Comparison of ENCODE assay signal across 8 cellular contexts in genomic region chr19:22882797-22883196, GRCh38. TPM values are rescaled to one million over a fixed set of nuclear protein-coding genes. Genes with fewer than 3 reads are reported as not detected.
DNase-seq lines count a peak whose midpoint lies in the region; ATAC-seq and TF ChIP-seq lines count a peak whose summit lies in the region.

No MANE protein-coding gene starts in this region.

- in situ Hi-C loops in transverse colon (cut with MboI; ENCODE audit: low pct_ligation_motif_present in 1 of 4, low pct_unique_long_range_greater_than_20kb in 1 of 4, low sequenced_read_pairs in 3 of 4): no loop called here

- H3K36me3 ChIP-seq in transverse colon: no peaks in the 10 kb centered on the region

- no peak for ATAC-seq in GM19463 (IDR thresholded peaks at IDR 0.05; ENCODE audit: unreplicated experiment)

- H3K4me3 ChIP-seq in fibroblast of villous mesenchyme (ENCODE audit: low read depth, low read length) (no peak overlapping the region), transverse colon (no peak overlapping the region)

- intact Hi-C loops in transverse colon (cut with DNase I; ENCODE audit: low total_unique reads): no loop called here

- peaks cover 0 to 6% of the 10 kb centered on the region in 2 donors for H3K9me3 ChIP-seq in transverse colon

- no peaks in the 10 kb centered on the region for H3K27me3 ChIP-seq in transverse colon

- H3K4me1 ChIP-seq in transverse colon: no peaks in the 10 kb centered on the region

- 7 to 14% methylated on average over 3 of the region's 3 CpGs for WGBS in transverse colon (ENCODE audit: low coverage in 1 of 2), 2 donors

- H3K27ac ChIP-seq in transverse colon: no peak overlapping the region

- TF ChIP-seq CTCF in fibroblast of villous mesenchyme (IDR thresholded peaks at IDR 0.05; ENCODE audit: insufficient read depth, low read depth, low read length) (peak; percentile 13), transverse colon (IDR thresholded peaks at IDR 0.05) (peak in 3 of 5 experiments; percentile 18 to 25 (median 23))

- no peak for TF ChIP-seq POLR2A in transverse colon (IDR thresholded peaks at IDR 0.05)

- DNase-seq in SIG-M5 treated with dmso at 0.1 percent for 504 hours (lab: John Stamatoyannopoulos, UW; ENCODE audit: unreplicated experiment): peak; percentile 35
- no peak for DNase-seq in SIG-M5 (lab: John Stamatoyannopoulos, UW)
- peak; percentile 84 for DNase-seq in OCI-M1 (lab: John Stamatoyannopoulos, UW)
- peak; percentile 16 for DNase-seq in fibroblast of villous mesenchyme (ENCODE audit: low read depth)
- no peak for DNase-seq in transverse colon
- no peak for DNase-seq in SHP77 treated with DMSO at 0.1 percent for 48 hours (lab: John Stamatoyannopoulos, UW)
- no peak for DNase-seq in stimulated activated CD4-positive, alpha-beta T cell treated with anti-CD3 and anti-CD28 coated beads, Interleukin-1b, Interleukin-23, amount 100 ng/mL, for 48 hours

- TF ChIP-seq EP300 in transverse colon (IDR thresholded peaks at IDR 0.05; ENCODE audit: low read depth): no peak

RNA-seq across cellular contexts. Expression of gene ZNF723, which starts 50.7 kb away (rescaled TPM):
- total RNA-seq in fibroblast of villous mesenchyme: not detected in 2 replicates
- not detected for total RNA-seq in transverse colon

Comparison
In these comparisons a context has a peak if more than half of its experiments do, and no peak if none do; other contexts are left out.
1. DNase-seq: peak in SIG-M5 treated with dmso at 0.1 percent for 504 hours (single experiment), OCI-M1 (single experiment) and fibroblast of villous mesenchyme (single experiment); none in SIG-M5 (single experiment), transverse colon (single experiment), SHP77 treated with DMSO at 0.1 percent for 48 hours (single experiment) and stimulated activated CD4-positive, alpha-beta T cell treated with anti-CD3 and anti-CD28 coated beads, Interleukin-1b, Interleukin-23, amount 100 ng/mL, for 48 hours (single experiment).